ENCODE assay signal across 20 cellular contexts in genomic region chr3:59572106-59572505, GRCh38.
"Had no signal": no experiment of that assay in that cellular context is flagged by ENCODE, and none has a peak within 500 bp of the region (broad histone marks: within the 10 kb centered on the region; RNA-seq: fewer than 3 reads in every experiment).

No MANE protein-coding gene starts in this region.

- H3K27me3 Mint-ChIP-seq: activated CD4-positive, alpha-beta T cell treated with anti-CD3 and anti-CD28 coated beads, Interleukin-2, amount 10 ng/mL, durations not matched to agents 24 days and 14 days; activated naive CD8-positive, alpha-beta T cell had no signal

- ATAC-seq: activated CD8-positive, alpha-beta T cell treated with anti-CD3 and anti-CD28 coated beads, Interleukin-2, amount 10 ng/mL, durations not matched to agents 7 days and 5 days; left ventricle myocardium superior; natural killer cell; T-helper 17 cell had no signal

- H3K27me3 ChIP-seq: neutrophil, transverse colon had no signal

- H3K4me3 Mint-ChIP-seq: activated CD4-positive, alpha-beta T cell treated with anti-CD3 and anti-CD28 coated beads, Interleukin-2, amount 10 ng/mL, durations not matched to agents 24 days and 14 days; activated CD8-positive, alpha-beta T cell treated with anti-CD3 and anti-CD28 coated beads, Interleukin-2, amount 10 ng/mL, durations not matched to agents 7 days and 5 days; activated naive CD8-positive, alpha-beta T cell; natural killer cell; T-helper 17 cell had no signal

- H3K4me3 ChIP-seq: transverse colon had no signal

- H3K9me3 ChIP-seq: neutrophil, transverse colon had no signal

- H3K36me3 ChIP-seq: neutrophil, transverse colon had no signal

- DNase-seq: activated CD4-positive, alpha-beta T cell treated with anti-CD3 and anti-CD28 coated beads, Interleukin-2, amount 10 ng/mL, durations not matched to agents 24 days and 14 days; activated CD8-positive, alpha-beta memory T cell treated with anti-CD3 and anti-CD28 coated beads, Interleukin-2, amount 50 U/mL, for 4 hours; activated CD8-positive, alpha-beta T cell treated with anti-CD3 and anti-CD28 coated beads, Interleukin-2, amount 10 ng/mL, durations not matched to agents 7 days and 5 days; activated effector memory CD4-positive, alpha-beta T cell treated with anti-CD3 and anti-CD28 coated beads, Interleukin-2, amount 50 U/mL, for 16 hours; activated T-cell treated with anti-CD3 and anti-CD28 coated beads, Interleukin-2, amount 50 U/mL, for 48 hours; aorta; erythroblast; hypothalamus; kidney glomerular epithelial cell; left ventricle myocardium superior; mesenchymal stem cell; natural killer cell; posterior cingulate gyrus; retina; stimulated activated CD4-positive, alpha-beta T cell treated with anti-CD3 and anti-CD28 coated beads, Interleukin-2, amount 100 ng/mL, for 48 hours; stimulated activated naive CD4-positive, alpha-beta T cell; T-helper 17 cell; transverse colon had no signal

- H3K36me3 Mint-ChIP-seq: natural killer cell had no signal

- H3K27ac Mint-ChIP-seq: activated CD4-positive, alpha-beta T cell treated with anti-CD3 and anti-CD28 coated beads, Interleukin-2, amount 10 ng/mL, durations not matched to agents 24 days and 14 days; activated CD8-positive, alpha-beta T cell treated with anti-CD3 and anti-CD28 coated beads, Interleukin-2, amount 10 ng/mL, durations not matched to agents 7 days and 5 days; activated naive CD8-positive, alpha-beta T cell; natural killer cell; T-helper 17 cell had no signal

- H3K4me1 Mint-ChIP-seq: natural killer cell had no signal

- H3K9me3 Mint-ChIP-seq: activated CD4-positive, alpha-beta T cell treated with anti-CD3 and anti-CD28 coated beads, Interleukin-2, amount 10 ng/mL, durations not matched to agents 24 days and 14 days; natural killer cell had no signal

- H3K27ac ChIP-seq: neutrophil, transverse colon had no signal
